In the genomic region with DNA sequence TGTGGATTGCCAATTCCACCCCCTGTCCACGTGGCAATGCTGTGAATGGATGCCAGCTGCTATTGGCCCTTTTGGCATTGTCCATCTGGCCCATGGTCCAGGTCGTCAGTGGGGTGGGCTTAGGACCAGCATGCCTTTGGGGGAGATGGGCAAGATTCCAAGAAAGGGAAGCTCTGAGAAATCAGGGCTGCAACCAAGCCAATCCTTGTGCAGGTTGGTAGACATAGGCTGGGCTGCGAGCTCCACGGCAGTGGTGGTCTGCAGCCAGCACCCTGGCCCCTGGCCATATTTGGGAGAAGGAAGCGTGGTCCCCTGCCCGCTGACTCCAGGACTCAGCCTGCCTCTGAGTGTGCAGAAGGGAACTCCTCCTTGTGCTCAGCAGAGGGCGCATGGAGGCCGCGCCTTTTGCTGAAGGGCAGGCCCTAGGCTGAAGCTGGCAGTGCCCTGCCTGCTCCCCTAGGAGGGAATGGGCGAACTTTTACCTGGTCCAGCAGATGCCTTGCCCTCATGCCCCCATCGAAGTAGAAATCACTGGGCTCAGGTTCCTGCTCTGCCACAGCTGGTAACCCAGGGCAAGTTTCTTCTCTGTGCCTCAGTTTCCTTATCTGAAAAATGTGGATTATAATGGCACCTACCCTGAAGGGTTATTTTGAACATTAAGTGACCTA, we compare ENCODE assay signal across 8 cellular contexts. TPM values are rescaled to one million over a fixed set of nuclear protein-coding genes. Genes with fewer than 3 reads are reported as not detected.
DNase-seq lines count a peak whose midpoint lies in the region; ATAC-seq and TF ChIP-seq lines count a peak whose summit lies in the region.

No MANE protein-coding gene starts in this region.

- no peak overlapping the region for H3K27ac Mint-ChIP-seq in activated T-helper 17 cell treated with anti-CD3 and anti-CD28 coated beads, Interleukin-2, amount 50 U/mL, for 72 hours

- H3K9me3 Mint-ChIP-seq in activated T-helper 17 cell treated with anti-CD3 and anti-CD28 coated beads, Interleukin-2, amount 50 U/mL, for 72 hours: no peaks in the 10 kb centered on the region

- no TSS peak for BruUV-seq in Panc1 (replicated peaks; lab: Mats Ljungman, UMichigan)

- intact Hi-C loops in Panc1 (cut with micrococcal nuclease; ENCODE audit: unreplicated experiment): loop anchor here (1.0 to 5.0 kb wide), 3 partner anchors 43 to 285 kb away; no protein-coding TSS in a partner anchor

- in situ Hi-C loops in Panc1 (cut with HindIII; ENCODE audit: low pct_unique_long_range_greater_than_20kb, low sequenced_read_pairs): no loop called here

- TF ChIP-seq CTCF in Panc1 (IDR thresholded peaks at IDR 0.05): peak; percentile 91
- TF ChIP-seq CTCF in foreskin keratinocyte (conservative IDR thresholded peaks at IDR 0.05): peak; percentile 87
- TF ChIP-seq CTCF in osteoblast (IDR thresholded peaks at IDR 0.05; ENCODE audit: extremely low read depth, low read depth, low read length): peak; percentile 90

- peak; percentile 52 for ATAC-seq in GM21367 (IDR thresholded peaks at IDR 0.05; ENCODE audit: unreplicated experiment)
- ATAC-seq in Panc1: peak; percentile 90
- ATAC-seq in activated T-helper 17 cell treated with anti-CD3 and anti-CD28 coated beads, Interleukin-2, amount 50 U/mL, for 72 hours (replicated peaks): peak; percentile 84
- ATAC-seq in foreskin keratinocyte: peak; percentile 58

- H3K27me3 Mint-ChIP-seq in activated T-helper 17 cell treated with anti-CD3 and anti-CD28 coated beads, Interleukin-2, amount 50 U/mL, for 72 hours: peaks cover 40% of the 10 kb centered on the region

- H3K4me1 Mint-ChIP-seq in activated T-helper 17 cell treated with anti-CD3 and anti-CD28 coated beads, Interleukin-2, amount 50 U/mL, for 72 hours: peaks cover 6% of the 10 kb centered on the region

- CTCF ChIA-PET in Panc1 (lab: Charles Lee): interaction anchor here (1.5 to 4.0 kb wide), 6 partner anchors 40 to 284 kb away, joined by 5 to 30 read pairs (median 14); no protein-coding TSS in a partner anchor

- H3K27me3 ChIP-seq in Panc1 (ENCODE audit: control insufficient read depth, insufficient read depth, low read length) (no peaks in the 10 kb centered on the region), foreskin keratinocyte (no peaks in the 10 kb centered on the region), osteoblast (ENCODE audit: insufficient read depth, low read length) (peaks cover 21% of the 10 kb centered on the region)

- no peaks in the 10 kb centered on the region for H3K79me2 ChIP-seq in osteoblast (ENCODE audit: insufficient read depth, low read length)

- no peak overlapping the region for H3K4me3 ChIP-seq in Panc1 (ENCODE audit: low read depth in 2 of 2, low read length in 2 of 2)
- no peak overlapping the region for H3K4me3 ChIP-seq in osteoblast (ENCODE audit: insufficient read depth, low read length)

- DNase-seq in DMS53 treated with DMSO at 0.1 percent for 48 hours (lab: John Stamatoyannopoulos, UW; ENCODE audit: unreplicated experiment) (peak; percentile 71), HT-29 (ENCODE audit: low spot score) (peak; percentile 76), Panc1 (ENCODE audit: low read depth, low spot score) (no peak), foreskin keratinocyte (peak in 1 of 2 donors; percentile 39), osteoblast (ENCODE audit: insufficient read length, low spot score, missing footprints) (peak; percentile 98), NCI-H187 treated with DMSO at 0.1 percent for 48 hours (lab: John Stamatoyannopoulos, UW) (no peak)

- no peak overlapping the region for H3K27ac ChIP-seq in Panc1 (ENCODE audit: low read length)
- H3K27ac ChIP-seq in foreskin keratinocyte: no peak overlapping the region
- H3K27ac ChIP-seq in osteoblast (ENCODE audit: low read depth, low read length): no peak overlapping the region

- no peak overlapping the region for H3K4me3 Mint-ChIP-seq in activated T-helper 17 cell treated with anti-CD3 and anti-CD28 coated beads, Interleukin-2, amount 50 U/mL, for 72 hours

- no peak overlapping the region for H2AFZ ChIP-seq in osteoblast (ENCODE audit: low read length)

- POLR2A ChIA-PET in Panc1 (lab: Charles Lee): no interaction called here

- no peaks in the 10 kb centered on the region for H3K36me3 Mint-ChIP-seq in activated T-helper 17 cell treated with anti-CD3 and anti-CD28 coated beads, Interleukin-2, amount 50 U/mL, for 72 hours (ENCODE audit: low read depth)

- H3K4me1 ChIP-seq in Panc1 (ENCODE audit: control insufficient read depth, insufficient read depth, low read length) (peaks cover 12% of the 10 kb centered on the region), foreskin keratinocyte (peaks cover 26% of the 10 kb centered on the region), osteoblast (ENCODE audit: insufficient read depth, low read length) (peaks cover 15% of the 10 kb centered on the region)

- H3K36me3 ChIP-seq in Panc1 (ENCODE audit: control insufficient read depth, insufficient read depth, low read length): no peaks in the 10 kb centered on the region; the same call in 1 of the 2 replicates
- no peaks in the 10 kb centered on the region for H3K36me3 ChIP-seq in osteoblast (ENCODE audit: insufficient read depth, low read length)

- peaks cover 19% of the 10 kb centered on the region for H4K20me1 ChIP-seq in osteoblast (ENCODE audit: insufficient read depth, low read length)

- no peaks in the 10 kb centered on the region for H3K9me3 ChIP-seq in Panc1 (ENCODE audit: control insufficient read depth, insufficient read depth, low read depth, low read length)
- no peaks in the 10 kb centered on the region for H3K9me3 ChIP-seq in osteoblast (ENCODE audit: low read depth, low read length)

- no peak overlapping the region for H3K4me2 ChIP-seq in osteoblast (ENCODE audit: insufficient read depth, low read length)

RNA-seq across cellular contexts. Expression of gene SPR, which starts 5.4 kb away (rescaled TPM):
- total RNA-seq in HT-29 (2014; rRNA removed; shearing (Covaris generic)): 77.8 and 86.8 TPM in 2 replicates
- total RNA-seq in Panc1 (2021; ENCODE audit: unreplicated experiment): 75.4 TPM
- 96.2 TPM for polyA plus RNA-seq in Panc1 (2012; ENCODE audit: insufficient read length)
- 10 to 100 TPM in 1 of 2 donors, 1 to 10 TPM in 1; 5.2 to 12.9 TPM for total RNA-seq in activated T-helper 17 cell treated with anti-CD3 and anti-CD28 coated beads, Interleukin-2, amount 50 U/mL, for 72 hours
- 28.2 and 29.0 TPM in 2 replicates for total RNA-seq in foreskin keratinocyte
- 34.4 and 36.1 TPM in 2 replicates for polyA plus RNA-seq in foreskin keratinocyte
- total RNA-seq in osteoblast: 17.0 and 19.2 TPM in 2 replicates

RNA-seq across cellular contexts. Expression of gene EMX1, which starts 24.7 kb away (rescaled TPM):
- total RNA-seq in HT-29 (2014; rRNA removed; shearing (Covaris generic)): 0.23 and 1.0 TPM in 2 replicates
- 0.36 TPM for total RNA-seq in Panc1 (2021; ENCODE audit: unreplicated experiment)
- 0.52 TPM for polyA plus RNA-seq in Panc1 (2012; ENCODE audit: insufficient read length)
- not detected for total RNA-seq in activated T-helper 17 cell treated with anti-CD3 and anti-CD28 coated beads, Interleukin-2, amount 50 U/mL, for 72 hours
- total RNA-seq in foreskin keratinocyte: not detected in 2 replicates
- polyA plus RNA-seq in foreskin keratinocyte: not detected in 2 replicates
- not detected in 2 replicates for total RNA-seq in osteoblast

Comparison
In these comparisons a context has a peak if more than half of its experiments do, and no peak if none do; other contexts are left out.
1. DNase-seq: peak in DMS53 treated with DMSO at 0.1 percent for 48 hours (single experiment), HT-29 (single experiment) and osteoblast (single experiment); none in Panc1 (single experiment) and NCI-H187 treated with DMSO at 0.1 percent for 48 hours (single experiment).
2. Peak in every context shown above with its lines, with median percentiles within 50 percentile points of each other: ATAC-seq and CTCF ChIP-seq.